ENCODE assay signal across 32 cellular contexts in genomic region chr7:29095666-29096560, GRCh38. TPM values are rescaled to one million over a fixed set of nuclear protein-coding genes. Genes with fewer than 3 reads are reported as not detected.
A peak's percentile ranks its signal among the peaks of the same experiment; 100 is the strongest.
DNase-seq lines count a peak whose midpoint lies in the region; ATAC-seq and TF ChIP-seq lines count a peak whose summit lies in the region.
"Had no signal": no experiment of that assay in that cellular context is flagged by ENCODE, and none has a peak within 500 bp of the region (broad histone marks: within the 10 kb centered on the region; RNA-seq: fewer than 3 reads in every experiment).

No MANE protein-coding gene starts in this region.

- intact Hi-C loops in sciatic nerve (cut with DNase I), result no loop called here
- intact Hi-C loops in A673 (cut with micrococcal nuclease; ENCODE audit: unreplicated experiment), result no loop called here

- no peak overlapping the region for H3K4me3 Mint-ChIP-seq in activated CD8-positive, alpha-beta memory T cell treated with anti-CD3 and anti-CD28 coated beads, Interleukin-2, amount 10 ng/mL, durations not matched to agents 7 days and 5 days
- H3K4me3 Mint-ChIP-seq: activated CD4-positive, alpha-beta T cell treated with anti-CD3 and anti-CD28 coated beads, Interleukin-2, amount 10 ng/mL, durations not matched to agents 24 days and 14 days; CD4-positive, alpha-beta T cell; memory B cell had no signal

- TF ChIP-seq CTCF in foreskin keratinocyte (conservative IDR thresholded peaks at IDR 0.05) (no peak), A673 (conservative IDR thresholded peaks at IDR 0.05; ENCODE audit: low read depth, low read length) (no peak)

- H3K4me3 ChIP-seq in A673 (ENCODE audit: low read depth, low read length, poor library complexity, severe bottlenecking), result no peak overlapping the region
- H3K4me3 ChIP-seq: esophagus squamous epithelium, Peyer's patch, prostate gland, sigmoid colon, upper lobe of right lung had no signal

- BruUV-seq in A673 (replicated peaks; lab: Mats Ljungman, UMichigan), result no TSS peak

- H3K27ac Mint-ChIP-seq in activated CD8-positive, alpha-beta memory T cell treated with anti-CD3 and anti-CD28 coated beads, Interleukin-2, amount 10 ng/mL, durations not matched to agents 7 days and 5 days, result no peak overlapping the region
- H3K27ac Mint-ChIP-seq: activated CD4-positive, alpha-beta T cell treated with anti-CD3 and anti-CD28 coated beads, Interleukin-2, amount 10 ng/mL, durations not matched to agents 24 days and 14 days; CD4-positive, alpha-beta T cell; memory B cell had no signal

- no peaks in the 10 kb centered on the region for H3K4me1 ChIP-seq in foreskin keratinocyte
- H3K4me1 ChIP-seq in A673 (ENCODE audit: insufficient read depth, low read length, poor library complexity, severe bottlenecking), result peaks cover 9% of the 10 kb centered on the region
- H3K4me1 ChIP-seq: prostate gland had no signal

- no peak for DNase-seq in activated CD8-positive, alpha-beta memory T cell treated with anti-CD3 and anti-CD28 coated beads, Interleukin-2, amount 10 ng/mL, durations not matched to agents 7 days and 5 days
- DNase-seq in activated CD8-positive, alpha-beta memory T cell treated with anti-CD3 and anti-CD28 coated beads for 24 hours, result no peak
- DNase-seq in RPMI7951 (ENCODE audit: low read depth) (peak; percentile 78), foreskin keratinocyte (no peak), sciatic nerve (ENCODE audit: low spot score) (no peak), A673 (ENCODE audit: low spot score) (no peak), NCI-H1092 treated with DMSO at 0.1 percent for 48 hours (lab: John Stamatoyannopoulos, UW) (no peak)
- DNase-seq: 8988T; activated CD4-positive, alpha-beta T cell treated with anti-CD3 and anti-CD28 coated beads, Interleukin-2, amount 10 ng/mL, durations not matched to agents 24 days and 14 days; activated T-cell treated with anti-CD3 and anti-CD28 coated beads, Interleukin-2, amount 50 U/mL, for 48 hours; AML-193; CD4-positive, alpha-beta T cell; DND-41; esophagus squamous epithelium; GF-D8; HCEC 1CT; hypothalamus; Karpas-422; NCI-H146; NCI-H2107; NCI-H774; Peyer's patch; SIG-M5; sigmoid colon; stimulated activated CD4-positive, alpha-beta T cell treated with anti-CD3 and anti-CD28 coated beads, Interleukin-4, amount 100 ng/mL, for 4 hours; SW 1271; T-helper 9 cell; upper lobe of right lung; WERI-Rb-1 had no signal

- H3K36me3 ChIP-seq in A673 (ENCODE audit: insufficient read depth, low read length, poor library complexity, severe bottlenecking), result no peaks in the 10 kb centered on the region
- H3K36me3 ChIP-seq: esophagus squamous epithelium, Peyer's patch, prostate gland, sigmoid colon, upper lobe of right lung, WERI-Rb-1 had no signal

- ATAC-seq in activated CD8-positive, alpha-beta memory T cell treated with anti-CD3 and anti-CD28 coated beads, Interleukin-2, amount 10 ng/mL, durations not matched to agents 7 days and 5 days, result peak; percentile 24
- ATAC-seq in foreskin keratinocyte (peak; percentile 41), sciatic nerve (peak; percentile 35), HG02571 (IDR thresholded peaks at IDR 0.05; ENCODE audit: unreplicated experiment) (no peak)
- ATAC-seq: upper lobe of right lung had no signal

- H3K27ac ChIP-seq in foreskin keratinocyte (no peak overlapping the region), A673 (ENCODE audit: low read depth, low read length, poor library complexity, severe bottlenecking) (no peak overlapping the region)
- H3K27ac ChIP-seq: Peyer's patch, prostate gland, sigmoid colon, upper lobe of right lung, WERI-Rb-1 had no signal

- no peaks in the 10 kb centered on the region for H3K36me3 Mint-ChIP-seq in activated CD8-positive, alpha-beta memory T cell treated with anti-CD3 and anti-CD28 coated beads, Interleukin-2, amount 10 ng/mL, durations not matched to agents 7 days and 5 days
- H3K36me3 Mint-ChIP-seq: memory B cell had no signal

- POLR2A ChIA-PET in A673 (lab: Charles Lee; ENCODE audit: low non-redundant PET), result no interaction called here

- no peaks in the 10 kb centered on the region for H3K9me3 ChIP-seq in A673 (ENCODE audit: low read depth, low read length, poor library complexity, severe bottlenecking)
- H3K9me3 ChIP-seq: esophagus squamous epithelium, Peyer's patch, prostate gland, sigmoid colon, upper lobe of right lung had no signal

- H3K4me1 Mint-ChIP-seq in activated CD8-positive, alpha-beta memory T cell treated with anti-CD3 and anti-CD28 coated beads, Interleukin-2, amount 10 ng/mL, durations not matched to agents 7 days and 5 days, result peaks cover 15% of the 10 kb centered on the region

- H3K27me3 ChIP-seq in foreskin keratinocyte, result no peaks in the 10 kb centered on the region
- no peaks in the 10 kb centered on the region for H3K27me3 ChIP-seq in A673 (replicated peaks; ENCODE audit: insufficient read depth, low read depth, low read length, poor library complexity)
- H3K27me3 ChIP-seq: esophagus squamous epithelium, Peyer's patch, sigmoid colon, upper lobe of right lung had no signal

- H3K27me3 Mint-ChIP-seq in activated CD8-positive, alpha-beta memory T cell treated with anti-CD3 and anti-CD28 coated beads, Interleukin-2, amount 10 ng/mL, durations not matched to agents 7 days and 5 days, result peaks cover 18% of the 10 kb centered on the region
- H3K27me3 Mint-ChIP-seq: activated CD4-positive, alpha-beta T cell treated with anti-CD3 and anti-CD28 coated beads, Interleukin-2, amount 10 ng/mL, durations not matched to agents 24 days and 14 days; CD4-positive, alpha-beta T cell had no signal

- CTCF ChIA-PET in activated CD8-positive, alpha-beta memory T cell treated with anti-CD3 and anti-CD28 coated beads, Interleukin-2, amount 10 ng/mL, durations not matched to agents 7 days and 5 days (lab: Charles Lee), result interaction anchor here (1.0 kb wide), 1 partner anchor 11 kb away, joined by 4 read pairs; no protein-coding TSS in a partner anchor
- CTCF ChIA-PET in A673 (lab: Charles Lee), result interaction anchor here (0.6 to 0.7 kb wide), 2 partner anchors 8 to 1843 kb away, joined by 3 to 4 read pairs; no protein-coding TSS in a partner anchor

- H3K9me3 Mint-ChIP-seq in activated CD8-positive, alpha-beta memory T cell treated with anti-CD3 and anti-CD28 coated beads, Interleukin-2, amount 10 ng/mL, durations not matched to agents 7 days and 5 days (ENCODE audit: low read depth), result no peaks in the 10 kb centered on the region
- H3K9me3 Mint-ChIP-seq: activated CD4-positive, alpha-beta T cell treated with anti-CD3 and anti-CD28 coated beads, Interleukin-2, amount 10 ng/mL, durations not matched to agents 24 days and 14 days; CD4-positive, alpha-beta T cell; memory B cell had no signal

RNA-seq across cellular contexts. Expression of gene CPVL, which starts 50.4 kb away (rescaled TPM):
- 1 to 10 TPM in 1 of 2 experiments, under 1 TPM in 1; 0.33 to 1.8 TPM for total RNA-seq in activated CD8-positive, alpha-beta memory T cell treated with anti-CD3 and anti-CD28 coated beads, Interleukin-2, amount 10 ng/mL, durations not matched to agents 7 days and 5 days
- total RNA-seq in RPMI7951 (2014; rRNA removed; shearing (Covaris generic)), result 3.8 and 5.8 TPM in 2 replicates
- 1.5 and 3.2 TPM in 2 replicates for total RNA-seq in foreskin keratinocyte
- polyA plus RNA-seq in foreskin keratinocyte, result 0.97 and 3.2 TPM in 2 replicates
- total RNA-seq in sciatic nerve, result 21.5 TPM
- total RNA-seq in A673 (2021), result 72.3 and 75.9 TPM in 2 replicates
- total RNA-seq: activated CD4-positive, alpha-beta T cell treated with anti-CD3 and anti-CD28 coated beads, Interleukin-2, amount 10 ng/mL, durations not matched to agents 24 days and 14 days had no signal
